In the genomic region with DNA sequence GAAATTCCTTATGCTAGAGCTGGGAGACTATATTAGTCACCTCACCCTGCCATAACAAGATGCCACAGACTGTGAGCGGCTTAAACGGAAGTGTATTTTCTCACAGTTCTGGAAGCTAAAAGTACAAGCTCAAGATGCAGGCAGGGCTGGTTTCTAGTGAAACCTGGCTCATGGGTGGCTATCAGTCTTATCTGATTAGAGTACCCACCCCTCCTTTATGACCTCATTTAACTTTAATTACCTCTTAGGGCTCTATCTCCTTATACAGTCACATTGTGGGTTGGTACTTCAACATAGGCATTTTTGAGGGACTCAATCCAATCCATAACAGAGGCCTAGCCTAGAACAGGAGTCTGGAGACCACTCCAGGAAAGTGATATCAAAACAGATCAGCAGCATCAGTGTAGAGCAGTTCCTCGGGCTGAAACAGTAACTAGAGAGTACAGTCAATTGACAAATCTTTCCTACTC, we compare ENCODE assay signal across 1 cellular context.
TF ChIP-seq lines count a peak whose summit lies in the region.

No MANE protein-coding gene starts in this region.

TF ChIP-seq in SK-N-SH treated with all-trans-retinoic acid at 6 μM for 48 hours, 23 proteins besides CTCF, POLR2A, EP300 and RAD21 (continued from another document):
- TF ChIP-seq, protein P1, sequence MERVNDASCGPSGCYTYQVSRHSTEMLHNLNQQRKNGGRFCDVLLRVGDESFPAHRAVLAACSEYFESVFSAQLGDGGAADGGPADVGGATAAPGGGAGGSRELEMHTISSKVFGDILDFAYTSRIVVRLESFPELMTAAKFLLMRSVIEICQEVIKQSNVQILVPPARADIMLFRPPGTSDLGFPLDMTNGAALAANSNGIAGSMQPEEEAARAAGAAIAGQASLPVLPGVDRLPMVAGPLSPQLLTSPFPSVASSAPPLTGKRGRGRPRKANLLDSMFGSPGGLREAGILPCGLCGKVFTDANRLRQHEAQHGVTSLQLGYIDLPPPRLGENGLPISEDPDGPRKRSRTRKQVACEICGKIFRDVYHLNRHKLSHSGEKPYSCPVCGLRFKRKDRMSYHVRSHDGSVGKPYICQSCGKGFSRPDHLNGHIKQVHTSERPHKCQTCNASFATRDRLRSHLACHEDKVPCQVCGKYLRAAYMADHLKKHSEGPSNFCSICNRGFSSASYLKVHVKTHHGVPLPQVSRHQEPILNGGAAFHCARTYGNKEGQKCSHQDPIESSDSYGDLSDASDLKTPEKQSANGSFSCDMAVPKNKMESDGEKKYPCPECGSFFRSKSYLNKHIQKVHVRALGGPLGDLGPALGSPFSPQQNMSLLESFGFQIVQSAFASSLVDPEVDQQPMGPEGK (CRISPR knock-in tag; IDR thresholded peaks at IDR 0.05; ENCODE audit: borderline replicate concordance) = no peak
- no peak for TF ChIP-seq CSDC2 (CRISPR knock-in tag; IDR thresholded peaks at IDR 0.05)
